17 cellular contexts compared by ENCODE assay signal in the genomic region with DNA sequence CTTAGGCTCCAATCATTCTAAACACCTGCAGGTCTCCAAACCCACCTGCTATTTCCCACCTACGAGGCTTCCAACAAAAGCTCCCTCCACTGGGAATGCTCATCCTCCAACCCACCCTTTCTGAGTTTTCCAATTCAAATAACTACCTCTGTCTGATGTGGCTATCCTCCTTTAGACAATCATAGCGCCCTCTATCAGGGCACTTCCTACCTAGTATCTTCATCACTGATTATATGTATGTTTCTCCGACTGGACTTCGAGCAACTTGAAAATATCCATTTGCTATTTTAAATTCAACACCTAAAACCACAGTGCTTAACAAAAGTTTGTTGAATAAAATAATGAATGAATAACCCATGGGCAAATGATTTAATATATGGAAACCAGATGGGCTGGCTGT. TPM values are rescaled to one million over a fixed set of nuclear protein-coding genes. Genes with fewer than 3 reads are reported as not detected.
A peak's percentile ranks its signal among the peaks of the same experiment; 100 is the strongest.
DNase-seq lines count a peak whose midpoint lies in the region; ATAC-seq and TF ChIP-seq lines count a peak whose summit lies in the region.
"Had no signal": no experiment of that assay in that cellular context is flagged by ENCODE, and none has a peak within 500 bp of the region (broad histone marks: within the 10 kb centered on the region; RNA-seq: fewer than 3 reads in every experiment).

No MANE protein-coding gene starts in this region.

- no TSS peak for BruUV-seq in A673 (replicated peaks; lab: Mats Ljungman, UMichigan)
- no TSS peak for BruUV-seq in HCT116 (replicated peaks; lab: Mats Ljungman, UMichigan)
- no TSS peak for BruUV-seq in OCI-LY7 (replicated peaks; lab: Mats Ljungman, UMichigan)

- DNase-seq in A673 (ENCODE audit: low spot score) (no peak), HCT116 (ENCODE audit: low read depth, low spot score) (no peak), OCI-LY7 (ENCODE audit: low spot score) (no peak), foreskin keratinocyte (no peak), COLO668 (lab: John Stamatoyannopoulos, UW; ENCODE audit: unreplicated experiment) (no peak), HuH-7.5 (ENCODE audit: low spot score) (no peak), LoVo (ENCODE audit: low spot score) (no peak)
- DNase-seq: DMS153, MM.1S, NCI-H1105, NCI-H1694 treated with DMSO at 0.1 percent for 48 hours, NCI-H2107, NCI-H345, NCI-H526 treated with DMSO at 0.1 percent for 48 hours, T-cell had no signal

- H2AFZ ChIP-seq in HCT116 (ENCODE audit: low read depth, low read length, poor library complexity, severe bottlenecking): no peak overlapping the region
- no peak overlapping the region for H2AFZ ChIP-seq in OCI-LY7 (ENCODE audit: low read length)

- RAD21 ChIA-PET in HCT116 (lab: Charles Lee; ENCODE audit: low non-redundant PET in 1 of 2, low total read pairs in 2 of 2, uncharacterized antibody in 2 of 2, unreplicated experiment in 2 of 2): no interaction called here

- H4K20me1 ChIP-seq in HCT116 (ENCODE audit: insufficient read depth): no peaks in the 10 kb centered on the region
- H4K20me1 ChIP-seq in OCI-LY7 (ENCODE audit: insufficient read depth, low read length): no peaks in the 10 kb centered on the region

- POLR2A ChIA-PET in A673 (lab: Charles Lee; ENCODE audit: low non-redundant PET) (no interaction called here), HCT116 (lab: Charles Lee) (no interaction called here), OCI-LY7 (lab: Charles Lee) (interaction anchor here (0.6 kb wide), 1 partner anchor 114 kb away, joined by 3 read pairs; no protein-coding TSS in a partner anchor)

- H3K27me3 ChIP-seq in A673 (replicated peaks; ENCODE audit: insufficient read depth, low read depth, low read length, poor library complexity) (peaks cover 13% of the 10 kb centered on the region), HCT116 (ENCODE audit: insufficient read depth, low read length) (no peaks in the 10 kb centered on the region), foreskin keratinocyte (no peaks in the 10 kb centered on the region)

- ATAC-seq in HCT116: 0 out of 2 replicates have a peak, but pooled peaks have one; percentile 34
- ATAC-seq in foreskin keratinocyte: no peak
- ATAC-seq: Panc1, T-cell had no signal

- 0 out of 2 replicates have a peak, but pooled peaks have one; percentile 29 for TF ChIP-seq RAD21 in HCT116 (IDR thresholded peaks at IDR 0.05; ENCODE audit: low read depth)

- H3K27ac ChIP-seq in A673 (ENCODE audit: low read depth, low read length, poor library complexity, severe bottlenecking): no peak overlapping the region
- no peak overlapping the region for H3K27ac ChIP-seq in HCT116 (ENCODE audit: low read depth, low read length)
- H3K27ac ChIP-seq in OCI-LY7 (ENCODE audit: low read depth, low read length, poor library complexity, severe bottlenecking): no peak overlapping the region
- H3K27ac ChIP-seq in foreskin keratinocyte: no peak overlapping the region
- H3K27ac ChIP-seq: C4-2B had no signal

- no peaks in the 10 kb centered on the region for H3K4me1 ChIP-seq in A673 (ENCODE audit: insufficient read depth, low read length, poor library complexity, severe bottlenecking)
- H3K4me1 ChIP-seq in HCT116 (ENCODE audit: control insufficient read depth in 1 of 2, insufficient read depth in 2 of 2, low read length in 2 of 2): no peaks in the 10 kb centered on the region
- no peaks in the 10 kb centered on the region for H3K4me1 ChIP-seq in OCI-LY7 (ENCODE audit: insufficient read depth, low read length, poor library complexity, severe bottlenecking)
- H3K4me1 ChIP-seq in foreskin keratinocyte: no peaks in the 10 kb centered on the region

- no peak overlapping the region for H3K9ac ChIP-seq in HCT116 (ENCODE audit: low read length)

- H3K9me2 ChIP-seq in HCT116 (ENCODE audit: insufficient read depth) (no peaks in the 10 kb centered on the region), OCI-LY7 (ENCODE audit: insufficient read depth, low read length) (no peaks in the 10 kb centered on the region)

- no peaks in the 10 kb centered on the region for H3K9me3 ChIP-seq in A673 (ENCODE audit: low read depth, low read length, poor library complexity, severe bottlenecking)
- H3K9me3 ChIP-seq in HCT116 (ENCODE audit: control insufficient read depth in 1 of 2, insufficient read depth in 1 of 2, low read depth in 1 of 2, low read length in 2 of 2): no peaks in the 10 kb centered on the region
- no peaks in the 10 kb centered on the region for H3K9me3 ChIP-seq in OCI-LY7 (ENCODE audit: low read length)

- H3K79me2 ChIP-seq in HCT116 (ENCODE audit: insufficient read depth, low read length) (no peaks in the 10 kb centered on the region), OCI-LY7 (ENCODE audit: insufficient read depth, low read depth, low read length) (no peaks in the 10 kb centered on the region)

- no peak for TF ChIP-seq POLR2A in HCT116 (IDR thresholded peaks at IDR 0.05; ENCODE audit: borderline replicate concordance, extremely low read depth, insufficient read depth, insufficient read length)

- CTCF ChIA-PET in A673 (lab: Charles Lee): no interaction called here
- CTCF ChIA-PET in HCT116 (lab: Charles Lee): interaction anchor here (0.7 to 1.3 kb wide), 2 partner anchors 20 to 177 kb away, joined by 3 read pairs; no protein-coding TSS in a partner anchor
- CTCF ChIA-PET in OCI-LY7 (lab: Charles Lee; ENCODE audit: unreplicated experiment): no interaction called here

- intact Hi-C loops in A673 (cut with micrococcal nuclease; ENCODE audit: unreplicated experiment): no loop called here
- intact Hi-C loops in HCT116 (cut with micrococcal nuclease): no loop called here
- intact Hi-C loops in OCI-LY7 (cut with micrococcal nuclease; ENCODE audit: unreplicated experiment): no loop called here

- TF ChIP-seq CTCF in A673 (conservative IDR thresholded peaks at IDR 0.05; ENCODE audit: low read depth, low read length): 0 out of 2 replicates have a peak, but pooled peaks have one; percentile 19
- TF ChIP-seq CTCF in HCT116 (IDR thresholded peaks at IDR 0.05 in 2 of 3, conservative IDR thresholded peaks at IDR 0.05 in 1 of 3; ENCODE audit: borderline replicate concordance in 1 of 3, insufficient read depth in 1 of 3, low read depth in 2 of 3, low read length in 2 of 3): peak; percentile 24 to 50 (median 33); a peak in 4 of 6 replicates
- TF ChIP-seq CTCF in OCI-LY7 (conservative IDR thresholded peaks at IDR 0.05; ENCODE audit: low read length): peak; percentile 53; the same call in 1 of the 2 replicates
- TF ChIP-seq CTCF in foreskin keratinocyte (conservative IDR thresholded peaks at IDR 0.05): peak; percentile 10

- H3K36me3 ChIP-seq in A673 (ENCODE audit: insufficient read depth, low read length, poor library complexity, severe bottlenecking) (no peaks in the 10 kb centered on the region), HCT116 (ENCODE audit: control insufficient read depth in 1 of 2, insufficient read depth in 2 of 2, low read length in 2 of 2) (no peaks in the 10 kb centered on the region), OCI-LY7 (ENCODE audit: insufficient read depth, low read length) (no peaks in the 10 kb centered on the region)

- H3K4me2 ChIP-seq in HCT116 (ENCODE audit: low read length) (no peak overlapping the region), OCI-LY7 (ENCODE audit: low read length) (no peak overlapping the region)

- H3K4me3 ChIP-seq in A673 (ENCODE audit: low read depth, low read length, poor library complexity, severe bottlenecking) (no peak overlapping the region), HCT116 (replicated peaks in 1 of 2; ENCODE audit: low read depth in 1 of 2, low read length in 2 of 2) (no peak overlapping the region), OCI-LY7 (ENCODE audit: low read depth, low read length, poor library complexity, severe bottlenecking) (no peak overlapping the region)

TF ChIP-seq in HCT116, 20 proteins besides CTCF, POLR2A, EP300 and RAD21 (continues in another document):
- TF ChIP-seq REST (IDR thresholded peaks at IDR 0.05; ENCODE audit: low read depth) (no peak), SIN3A (IDR thresholded peaks at IDR 0.05; ENCODE audit: low read depth) (no peak)

RNA-seq across cellular contexts. Expression of gene MTFR2, which starts 41.3 kb away (rescaled TPM):
- 10.1 and 12.6 TPM in 2 replicates for total RNA-seq in A673 (2021)
- total RNA-seq in HCT116 (2021; ENCODE audit: unreplicated experiment): 13.2 TPM
- polyA plus RNA-seq in HCT116 (2012): 6.9 and 8.9 TPM in 2 replicates
- total RNA-seq in OCI-LY7 (2014; rRNA removed; shearing (Covaris generic)): 9.3 and 10.4 TPM in 2 replicates
- 26.6 and 32.9 TPM in 2 replicates for total RNA-seq in OCI-LY7 (2022)
- 8.1 and 11.3 TPM in 2 replicates for total RNA-seq in foreskin keratinocyte
- 10.3 and 14.2 TPM in 2 replicates for polyA plus RNA-seq in foreskin keratinocyte
